1 cellular context compared by ENCODE assay signal in the genomic region with DNA sequence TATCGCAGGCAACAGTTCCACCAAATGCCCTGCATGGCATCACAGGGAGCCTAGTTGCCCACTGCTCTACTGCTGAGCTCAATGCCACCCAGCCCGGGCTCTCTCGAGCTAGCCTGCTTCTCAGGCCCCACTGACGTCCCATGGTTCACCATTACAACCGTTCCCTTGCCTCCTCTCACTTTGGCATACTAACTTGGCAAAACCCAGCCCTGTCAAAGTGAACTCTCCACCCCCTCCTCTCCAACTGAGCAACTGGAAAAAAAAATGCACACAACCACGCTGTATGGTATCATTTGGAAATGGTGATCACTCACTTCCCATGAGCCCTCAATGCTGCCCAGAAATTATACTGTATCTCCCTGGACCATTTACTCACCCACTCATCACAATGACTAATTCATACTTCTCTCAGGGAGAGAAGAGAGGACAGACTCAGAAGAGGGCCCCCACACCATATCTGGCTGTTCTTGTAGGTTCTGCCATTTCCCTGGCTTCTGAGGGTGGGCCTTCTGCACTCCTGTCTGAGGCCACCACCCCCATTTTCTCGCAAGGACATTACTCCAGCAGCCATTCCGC.
TF ChIP-seq lines count a peak whose summit lies in the region.

No MANE protein-coding gene starts in this region.

TF ChIP-seq in GM23338, 12 proteins besides CTCF, POLR2A, EP300 and RAD21 (continued from another document):
- TF ChIP-seq, protein P1, sequence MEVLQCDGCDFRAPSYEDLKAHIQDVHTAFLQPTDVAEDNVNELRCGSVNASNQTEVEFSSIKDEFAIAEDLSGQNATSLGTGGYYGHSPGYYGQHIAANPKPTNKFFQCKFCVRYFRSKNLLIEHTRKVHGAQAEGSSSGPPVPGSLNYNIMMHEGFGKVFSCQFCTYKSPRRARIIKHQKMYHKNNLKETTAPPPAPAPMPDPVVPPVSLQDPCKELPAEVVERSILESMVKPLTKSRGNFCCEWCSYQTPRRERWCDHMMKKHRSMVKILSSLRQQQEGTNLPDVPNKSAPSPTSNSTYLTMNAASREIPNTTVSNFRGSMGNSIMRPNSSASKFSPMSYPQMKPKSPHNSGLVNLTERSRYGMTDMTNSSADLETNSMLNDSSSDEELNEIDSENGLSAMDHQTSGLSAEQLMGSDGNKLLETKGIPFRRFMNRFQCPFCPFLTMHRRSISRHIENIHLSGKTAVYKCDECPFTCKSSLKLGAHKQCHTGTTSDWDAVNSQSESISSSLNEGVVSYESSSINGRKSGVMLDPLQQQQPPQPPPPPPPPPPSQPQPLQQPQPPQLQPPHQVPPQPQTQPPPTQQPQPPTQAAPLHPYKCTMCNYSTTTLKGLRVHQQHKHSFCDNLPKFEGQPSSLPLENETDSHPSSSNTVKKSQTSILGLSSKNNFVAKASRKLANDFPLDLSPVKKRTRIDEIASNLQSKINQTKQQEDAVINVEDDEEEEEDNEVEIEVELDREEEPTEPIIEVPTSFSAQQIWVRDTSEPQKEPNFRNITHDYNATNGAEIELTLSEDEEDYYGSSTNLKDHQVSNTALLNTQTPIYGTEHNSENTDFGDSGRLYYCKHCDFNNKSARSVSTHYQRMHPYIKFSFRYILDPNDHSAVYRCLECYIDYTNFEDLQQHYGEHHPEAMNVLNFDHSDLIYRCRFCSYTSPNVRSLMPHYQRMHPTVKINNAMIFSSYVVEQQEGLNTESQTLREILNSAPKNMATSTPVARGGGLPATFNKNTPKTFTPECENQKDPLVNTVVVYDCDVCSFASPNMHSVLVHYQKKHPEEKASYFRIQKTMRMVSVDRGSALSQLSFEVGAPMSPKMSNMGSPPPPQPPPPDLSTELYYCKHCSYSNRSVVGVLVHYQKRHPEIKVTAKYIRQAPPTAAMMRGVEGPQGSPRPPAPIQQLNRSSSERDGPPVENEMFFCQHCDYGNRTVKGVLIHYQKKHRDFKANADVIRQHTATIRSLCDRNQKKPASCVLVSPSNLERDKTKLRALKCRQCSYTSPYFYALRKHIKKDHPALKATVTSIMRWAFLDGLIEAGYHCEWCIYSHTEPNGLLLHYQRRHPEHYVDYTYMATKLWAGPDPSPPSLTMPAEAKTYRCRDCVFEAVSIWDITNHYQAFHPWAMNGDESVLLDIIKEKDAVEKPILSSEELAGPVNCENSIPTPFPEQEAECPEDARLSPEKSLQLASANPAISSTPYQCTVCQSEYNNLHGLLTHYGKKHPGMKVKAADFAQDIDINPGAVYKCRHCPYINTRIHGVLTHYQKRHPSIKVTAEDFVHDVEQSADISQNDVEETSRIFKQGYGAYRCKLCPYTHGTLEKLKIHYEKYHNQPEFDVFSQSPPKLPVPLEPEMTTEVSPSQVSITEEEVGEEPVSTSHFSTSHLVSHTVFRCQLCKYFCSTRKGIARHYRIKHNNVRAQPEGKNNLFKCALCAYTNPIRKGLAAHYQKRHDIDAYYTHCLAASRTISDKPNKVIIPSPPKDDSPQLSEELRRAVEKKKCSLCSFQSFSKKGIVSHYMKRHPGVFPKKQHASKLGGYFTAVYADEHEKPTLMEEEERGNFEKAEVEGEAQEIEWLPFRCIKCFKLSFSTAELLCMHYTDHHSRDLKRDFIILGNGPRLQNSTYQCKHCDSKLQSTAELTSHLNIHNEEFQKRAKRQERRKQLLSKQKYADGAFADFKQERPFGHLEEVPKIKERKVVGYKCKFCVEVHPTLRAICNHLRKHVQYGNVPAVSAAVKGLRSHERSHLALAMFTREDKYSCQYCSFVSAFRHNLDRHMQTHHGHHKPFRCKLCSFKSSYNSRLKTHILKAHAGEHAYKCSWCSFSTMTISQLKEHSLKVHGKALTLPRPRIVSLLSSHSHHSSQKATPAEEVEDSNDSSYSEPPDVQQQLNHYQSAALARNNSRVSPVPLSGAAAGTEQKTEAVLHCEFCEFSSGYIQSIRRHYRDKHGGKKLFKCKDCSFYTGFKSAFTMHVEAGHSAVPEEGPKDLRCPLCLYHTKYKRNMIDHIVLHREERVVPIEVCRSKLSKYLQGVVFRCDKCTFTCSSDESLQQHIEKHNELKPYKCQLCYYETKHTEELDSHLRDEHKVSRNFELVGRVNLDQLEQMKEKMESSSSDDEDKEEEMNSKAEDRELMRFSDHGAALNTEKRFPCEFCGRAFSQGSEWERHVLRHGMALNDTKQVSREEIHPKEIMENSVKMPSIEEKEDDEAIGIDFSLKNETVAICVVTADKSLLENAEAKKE (CRISPR knock-in tag; IDR thresholded peaks at IDR 0.05) = no peak
- TF ChIP-seq ZNF331 (CRISPR knock-in tag; IDR thresholded peaks at IDR 0.05; ENCODE audit: low read depth) (no peak), JUNB (IDR thresholded peaks at IDR 0.05; ENCODE audit: unreplicated experiment) (no peak), STAT1 (IDR thresholded peaks at IDR 0.05; ENCODE audit: unreplicated experiment) (no peak), POLR2AphosphoS5 (IDR thresholded peaks at IDR 0.05; ENCODE audit: low read depth) (no peak)
- TF ChIP-seq, protein P2, sequence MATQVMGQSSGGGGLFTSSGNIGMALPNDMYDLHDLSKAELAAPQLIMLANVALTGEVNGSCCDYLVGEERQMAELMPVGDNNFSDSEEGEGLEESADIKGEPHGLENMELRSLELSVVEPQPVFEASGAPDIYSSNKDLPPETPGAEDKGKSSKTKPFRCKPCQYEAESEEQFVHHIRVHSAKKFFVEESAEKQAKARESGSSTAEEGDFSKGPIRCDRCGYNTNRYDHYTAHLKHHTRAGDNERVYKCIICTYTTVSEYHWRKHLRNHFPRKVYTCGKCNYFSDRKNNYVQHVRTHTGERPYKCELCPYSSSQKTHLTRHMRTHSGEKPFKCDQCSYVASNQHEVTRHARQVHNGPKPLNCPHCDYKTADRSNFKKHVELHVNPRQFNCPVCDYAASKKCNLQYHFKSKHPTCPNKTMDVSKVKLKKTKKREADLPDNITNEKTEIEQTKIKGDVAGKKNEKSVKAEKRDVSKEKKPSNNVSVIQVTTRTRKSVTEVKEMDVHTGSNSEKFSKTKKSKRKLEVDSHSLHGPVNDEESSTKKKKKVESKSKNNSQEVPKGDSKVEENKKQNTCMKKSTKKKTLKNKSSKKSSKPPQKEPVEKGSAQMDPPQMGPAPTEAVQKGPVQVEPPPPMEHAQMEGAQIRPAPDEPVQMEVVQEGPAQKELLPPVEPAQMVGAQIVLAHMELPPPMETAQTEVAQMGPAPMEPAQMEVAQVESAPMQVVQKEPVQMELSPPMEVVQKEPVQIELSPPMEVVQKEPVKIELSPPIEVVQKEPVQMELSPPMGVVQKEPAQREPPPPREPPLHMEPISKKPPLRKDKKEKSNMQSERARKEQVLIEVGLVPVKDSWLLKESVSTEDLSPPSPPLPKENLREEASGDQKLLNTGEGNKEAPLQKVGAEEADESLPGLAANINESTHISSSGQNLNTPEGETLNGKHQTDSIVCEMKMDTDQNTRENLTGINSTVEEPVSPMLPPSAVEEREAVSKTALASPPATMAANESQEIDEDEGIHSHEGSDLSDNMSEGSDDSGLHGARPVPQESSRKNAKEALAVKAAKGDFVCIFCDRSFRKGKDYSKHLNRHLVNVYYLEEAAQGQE (IDR thresholded peaks at IDR 0.05; ENCODE audit: unreplicated experiment) = no peak
